Comparison of ENCODE assay signal across 20 cellular contexts in genomic region chr12:132270969-132271754, GRCh38. TPM values are rescaled to one million over a fixed set of nuclear protein-coding genes. Genes with fewer than 3 reads are reported as not detected.
"Had no signal": no experiment of that assay in that cellular context is flagged by ENCODE, and none has a peak within 500 bp of the region (broad histone marks: within the 10 kb centered on the region; RNA-seq: fewer than 3 reads in every experiment).

No MANE protein-coding gene starts in this region.

- H3K27ac ChIP-seq: brain microvascular endothelial cell, psoas muscle, skin epidermis, tibial nerve, uterus had no signal

- H3K27me3 ChIP-seq: uterus had no signal

- H3K4me1 ChIP-seq: psoas muscle, uterus had no signal

- H3K36me3 ChIP-seq: brain microvascular endothelial cell, tibial nerve, uterus had no signal

- H3K4me3 ChIP-seq: psoas muscle, skin epidermis, tibial nerve, uterus had no signal

- DNase-seq: activated CD4-positive, alpha-beta T cell treated with anti-CD3 and anti-CD28 coated beads, Interleukin-2, amount 10 ng/mL, durations not matched to agents 24 days and 14 days; activated CD8-positive, alpha-beta memory T cell treated with anti-CD3 and anti-CD28 coated beads, Interleukin-2, amount 50 U/mL, for 48 hours; activated effector memory CD4-positive, alpha-beta T cell treated with Interleukin-2 at 50 U/mL for 16 hours; activated naive CD4-positive, alpha-beta T cell treated with anti-CD3 and anti-CD28 coated beads, Interleukin-2, amount 10 ng/mL, durations not matched to agents 7 days and 5 days; activated naive CD8-positive, alpha-beta T cell treated with anti-CD3 and anti-CD28 coated beads, Interleukin-2, amount 50 U/mL, for 24 hours; activated T-cell treated with anti-CD3 and anti-CD28 coated beads, Interleukin-2, amount 50 U/mL, for 48 hours; brain microvascular endothelial cell; cortex of kidney; effector CD4-positive, alpha-beta T cell; hypothalamus; kidney; midbrain; nephron progenitor cell; psoas muscle; stimulated activated naive CD8-positive, alpha-beta T cell treated with anti-CD3 and anti-CD28 coated beads, Interleukin-15, Interleukin-2, amounts not matched to agents 100 U/mL and 50 U/mL, for 24 hours; uterus had no signal

- ATAC-seq: activated naive CD8-positive, alpha-beta T cell treated with anti-CD3 and anti-CD28 coated beads, Interleukin-2, amount 50 U/mL, for 24 hours; psoas muscle; right cardiac atrium; stimulated activated naive CD8-positive, alpha-beta T cell treated with anti-CD3 and anti-CD28 coated beads, Interleukin-15, Interleukin-2, amounts not matched to agents 100 U/mL and 50 U/mL, for 24 hours had no signal

- H3K9me3 ChIP-seq: psoas muscle, tibial nerve, uterus had no signal

RNA-seq across cellular contexts. Expression of gene GALNT9, which starts 58.2 kb away (rescaled TPM):
- total RNA-seq: activated CD4-positive, alpha-beta T cell treated with anti-CD3 and anti-CD28 coated beads, Interleukin-2, amount 10 ng/mL, durations not matched to agents 24 days and 14 days; left lobe of liver; psoas muscle had no signal
